10 cellular contexts compared by ENCODE assay signal in the genomic region with DNA sequence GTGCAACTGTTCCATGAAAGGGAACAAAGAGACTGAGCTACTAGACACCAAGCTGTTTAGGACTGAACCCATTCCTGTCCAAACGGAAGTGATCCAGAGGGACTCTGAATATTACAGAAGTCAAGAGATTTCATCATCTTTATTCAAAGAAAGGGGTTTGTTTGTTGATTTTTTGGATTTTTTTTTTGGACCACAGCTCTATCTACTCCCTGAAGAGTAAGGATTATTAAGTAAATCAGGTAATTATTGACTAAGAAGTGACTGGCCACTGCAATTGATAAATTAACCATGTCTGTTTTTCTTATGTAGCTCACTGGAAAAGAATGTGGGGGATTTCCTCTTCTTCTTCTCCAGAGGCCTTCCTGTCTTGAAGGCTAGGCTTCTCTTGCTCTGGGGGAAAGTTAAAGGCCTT.
DNase-seq lines count a peak whose midpoint lies in the region; ATAC-seq and TF ChIP-seq lines count a peak whose summit lies in the region.
"Had no signal": no experiment of that assay in that cellular context is flagged by ENCODE, and none has a peak within 500 bp of the region (broad histone marks: within the 10 kb centered on the region; RNA-seq: fewer than 3 reads in every experiment).

No MANE protein-coding gene starts in this region.

- no peaks in the 10 kb centered on the region for H3K36me3 Mint-ChIP-seq in endothelial cell (ENCODE audit: low read depth, unreplicated experiment)

- no peaks in the 10 kb centered on the region for H3K9me3 Mint-ChIP-seq in endothelial cell (ENCODE audit: unreplicated experiment)
- H3K9me3 Mint-ChIP-seq: activated T-cell treated with anti-CD3 and anti-CD28 coated beads, Interleukin-2, amount 50 U/mL, for 72 hours had no signal

- ATAC-seq in HG03457 (IDR thresholded peaks at IDR 0.05; ENCODE audit: unreplicated experiment) (no peak), esophagus mucosa (no peak), HG02588 (IDR thresholded peaks at IDR 0.05; ENCODE audit: unreplicated experiment) (no peak)
- ATAC-seq: activated T-cell treated with anti-CD3 and anti-CD28 coated beads, Interleukin-2, amount 50 U/mL, for 72 hours had no signal

- no peak for TF ChIP-seq CTCF in AG04450 (IDR thresholded peaks at IDR 0.05; ENCODE audit: low read depth, low read length)
- no peak for TF ChIP-seq CTCF in endothelial cell (IDR thresholded peaks at IDR 0.05; ENCODE audit: unreplicated experiment)

- peak; percentile 72 for DNase-seq in AG04450 (ENCODE audit: low read depth, low spot score)
- peak; percentile 85 for DNase-seq in NCI-H226
- no peak for DNase-seq in endothelial cell (ENCODE audit: low spot score)
- peak; percentile 44 for DNase-seq in myocyte (ENCODE audit: low read depth)
- DNase-seq in NCI-H1694 treated with DMSO at 0.1 percent for 48 hours (lab: John Stamatoyannopoulos, UW): no peak
- DNase-seq: activated T-cell treated with anti-CD3 and anti-CD28 coated beads, Interleukin-2, amount 50 U/mL, for 72 hours; C1 segment of cervical spinal cord had no signal

- H3K4me3 Mint-ChIP-seq in endothelial cell (ENCODE audit: unreplicated experiment): peak overlapping the region; percentile 26
- H3K4me3 Mint-ChIP-seq: activated T-cell treated with anti-CD3 and anti-CD28 coated beads, Interleukin-2, amount 50 U/mL, for 72 hours had no signal

- H3K27me3 ChIP-seq in AG04450 (ENCODE audit: control insufficient read depth, insufficient read depth, low read length): no peaks in the 10 kb centered on the region

- H3K27ac Mint-ChIP-seq in endothelial cell (ENCODE audit: unreplicated experiment): peak overlapping the region; percentile 99
- H3K27ac Mint-ChIP-seq: activated T-cell treated with anti-CD3 and anti-CD28 coated beads, Interleukin-2, amount 50 U/mL, for 72 hours had no signal

- no peak overlapping the region; the same call in 1 of the 2 replicates for H3K4me3 ChIP-seq in AG04450 (ENCODE audit: low read depth, low read length)

- peaks cover 38% of the 10 kb centered on the region for H3K4me1 Mint-ChIP-seq in endothelial cell (ENCODE audit: unreplicated experiment)

- H3K27ac ChIP-seq in AG04450 (ENCODE audit: low read depth, low read length): peak overlapping the region; percentile 100

- POLR2A ChIA-PET in AG04450 (lab: Yijun Ruan, JAX): interaction anchor here (0.8 to 1.7 kb wide), 8 partner anchors 9 to 152 kb away, joined by 4 to 12 read pairs (median 5); partner anchors contain the start of gene TPM1

- CTCF ChIA-PET in AG04450 (lab: Charles Lee): interaction anchor here (0.5 to 1.5 kb wide), 3 partner anchors 8 to 153 kb away, joined by 3 to 5 read pairs (median 3); no protein-coding TSS in a partner anchor

- H3K27me3 Mint-ChIP-seq in endothelial cell (ENCODE audit: unreplicated experiment): no peaks in the 10 kb centered on the region

- no peaks in the 10 kb centered on the region for H3K9me3 ChIP-seq in AG04450 (ENCODE audit: control insufficient read depth, insufficient read depth, low read length)

Comparison
In these comparisons a context has a peak if more than half of its experiments do, and no peak if none do; other contexts are left out.
1. DNase-seq: peak in AG04450 (single experiment), NCI-H226 (single experiment) and myocyte (single experiment); none in endothelial cell (single experiment) and NCI-H1694 treated with DMSO at 0.1 percent for 48 hours (single experiment).